ENCODE assay signal across 16 cellular contexts in the genomic region with DNA sequence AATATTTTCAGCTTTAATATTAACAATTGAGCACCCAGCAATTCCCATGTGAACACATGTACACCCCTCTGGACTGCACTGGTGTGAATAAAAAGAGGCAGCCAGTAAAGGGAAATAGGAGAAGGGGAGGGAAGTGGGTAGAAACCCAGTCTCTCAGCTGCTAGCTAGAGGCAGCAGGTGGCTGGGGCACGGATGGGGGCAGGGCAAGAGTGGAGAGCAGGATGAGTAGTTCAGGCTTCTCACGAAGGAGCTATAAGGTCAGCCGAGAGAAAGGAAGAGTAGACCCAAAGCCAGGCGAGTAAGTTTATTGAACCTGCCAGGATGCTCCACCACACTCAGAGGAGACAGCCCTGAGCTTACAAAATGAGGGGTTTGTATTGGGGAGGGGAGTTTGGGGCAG.
DNase-seq lines count a peak whose midpoint lies in the region; ATAC-seq and TF ChIP-seq lines count a peak whose summit lies in the region.
"Had no signal": no experiment of that assay in that cellular context is flagged by ENCODE, and none has a peak within 500 bp of the region (broad histone marks: within the 10 kb centered on the region; RNA-seq: fewer than 3 reads in every experiment).

No MANE protein-coding gene starts in this region.

- H3K4me3 Mint-ChIP-seq in type B pancreatic cell = no peak overlapping the region
- H3K4me3 Mint-ChIP-seq: activated naive CD4-positive, alpha-beta T cell treated with anti-CD3 and anti-CD28 coated beads, Interleukin-2, amount 50 U/mL, for 24 hours had no signal

- no peaks in the 10 kb centered on the region for H3K36me3 Mint-ChIP-seq in type B pancreatic cell
- H3K36me3 Mint-ChIP-seq: activated naive CD4-positive, alpha-beta T cell treated with anti-CD3 and anti-CD28 coated beads, Interleukin-2, amount 50 U/mL, for 24 hours had no signal

- ATAC-seq in GM18511 (IDR thresholded peaks at IDR 0.05; ENCODE audit: unreplicated experiment) (peak; percentile 59), GM18858 (IDR thresholded peaks at IDR 0.05; ENCODE audit: unreplicated experiment) (no peak)
- ATAC-seq: body of pancreas, right cardiac atrium had no signal

- no peaks in the 10 kb centered on the region for H3K27me3 Mint-ChIP-seq in type B pancreatic cell
- H3K27me3 Mint-ChIP-seq: activated naive CD4-positive, alpha-beta T cell treated with anti-CD3 and anti-CD28 coated beads, Interleukin-2, amount 50 U/mL, for 24 hours had no signal

- H3K4me1 Mint-ChIP-seq in type B pancreatic cell (ENCODE audit: unreplicated experiment) = no peaks in the 10 kb centered on the region

- H3K9me3 Mint-ChIP-seq in type B pancreatic cell = no peaks in the 10 kb centered on the region
- H3K9me3 Mint-ChIP-seq: activated naive CD4-positive, alpha-beta T cell treated with anti-CD3 and anti-CD28 coated beads, Interleukin-2, amount 50 U/mL, for 24 hours had no signal

- H3K27ac Mint-ChIP-seq in type B pancreatic cell = no peak overlapping the region
- H3K27ac Mint-ChIP-seq: activated naive CD4-positive, alpha-beta T cell treated with anti-CD3 and anti-CD28 coated beads, Interleukin-2, amount 50 U/mL, for 24 hours had no signal

- no peak for TF ChIP-seq CTCF in type B pancreatic cell (conservative IDR thresholded peaks at IDR 0.05)

- DNase-seq in DMS53 (lab: John Stamatoyannopoulos, UW) (peak; percentile 78), SHP77 (lab: John Stamatoyannopoulos, UW) (peak; percentile 53 to 57), left kidney (ENCODE audit: low read depth, low spot score) (peak; percentile 24), anterior cingulate cortex (lab: John Stamatoyannopoulos, UW) (no peak), type B pancreatic cell (ENCODE audit: extremely low spot score, unreplicated experiment) (no peak)
- DNase-seq: activated CD4-positive, alpha-beta T cell treated with anti-CD3 and anti-CD28 coated beads, Interleukin-2, amount 50 U/mL, for 4 hours; activated T-cell treated with anti-CD3 and anti-CD28 coated beads, Interleukin-2, amount 50 U/mL, for 1 hour; body of pancreas; HCEC 1CT; NCI-H1417 treated with DMSO at 0.1 percent for 48 hours; NCI-H226; right cardiac atrium; SW 1271 had no signal

Comparison
In these comparisons a context has a peak if more than half of its experiments do, and no peak if none do; other contexts are left out.
1. DNase-seq: peak in DMS53 (single experiment), SHP77 (2 of 2) and left kidney (single experiment); none in anterior cingulate cortex (0 of 58) and type B pancreatic cell (single experiment).